ENCODE assay signal across 12 cellular contexts in genomic region chr20:1881240-1881835, GRCh38. TPM values are rescaled to one million over a fixed set of nuclear protein-coding genes. Genes with fewer than 3 reads are reported as not detected.
DNase-seq lines count a peak whose midpoint lies in the region; ATAC-seq and TF ChIP-seq lines count a peak whose summit lies in the region.
"Had no signal": no experiment of that assay in that cellular context is flagged by ENCODE, and none has a peak within 500 bp of the region (broad histone marks: within the 10 kb centered on the region; RNA-seq: fewer than 3 reads in every experiment).

No MANE protein-coding gene starts in this region.

- no peaks in the 10 kb centered on the region for H3K9me3 ChIP-seq in right atrium auricular region
- H3K9me3 ChIP-seq in lung (ENCODE audit: control insufficient read depth in 2 of 2, insufficient read depth in 1 of 2, low read length in 1 of 2): no peaks in the 10 kb centered on the region
- H3K9me3 ChIP-seq: testis had no signal

- no peak overlapping the region for H3K4me3 ChIP-seq in right atrium auricular region
- H3K4me3 ChIP-seq in lung: no peak overlapping the region
- H3K4me3 ChIP-seq: testis had no signal

- TF ChIP-seq CTCF in right atrium auricular region (IDR thresholded peaks at IDR 0.05): peak in 1 of 2 donors; percentile 42
- TF ChIP-seq CTCF in lung (IDR thresholded peaks at IDR 0.05; ENCODE audit: control extremely low read depth, extremely low read depth): no peak

- H3K27me3 ChIP-seq in right atrium auricular region: no peaks in the 10 kb centered on the region
- no peaks in the 10 kb centered on the region for H3K27me3 ChIP-seq in lung (ENCODE audit: control insufficient read depth, insufficient read depth)
- H3K27me3 ChIP-seq: testis had no signal

- DNase-seq in Right ventricle myocardium inferior (ENCODE audit: missing footprints) (no peak), right atrium auricular region (ENCODE audit: low spot score) (no peak), globus pallidus (ENCODE audit: low spot score) (peak; percentile 73), lung (ENCODE audit: low spot score) (no peak), T1000 (lab: John Stamatoyannopoulos, UW) (no peak), SHP77 treated with DMSO at 0.1 percent for 48 hours (lab: John Stamatoyannopoulos, UW) (no peak), occipital lobe (lab: John Stamatoyannopoulos, UW) (no peak)
- DNase-seq in effector CD4-positive, alpha-beta T cell: no peak
- DNase-seq: activated effector memory CD4-positive, alpha-beta T cell treated with anti-CD3 and anti-CD28 coated beads, Interleukin-2, amount 50 U/mL, for 16 hours; KG1; PC-3; testis had no signal

- H3K36me3 ChIP-seq in right atrium auricular region (no peaks in the 10 kb centered on the region), lung (ENCODE audit: control insufficient read depth in 2 of 2, insufficient read depth in 2 of 2, low read length in 2 of 2) (no peaks in the 10 kb centered on the region)

- intact Hi-C loops in Right ventricle myocardium inferior (cut with DNase I): loop anchor here (2.0 kb wide), 1 partner anchor 79 kb away; no protein-coding TSS in a partner anchor

- ATAC-seq in Right ventricle myocardium inferior (peak; percentile 65), lung (ENCODE audit: insufficient read depth, low FRiP score) (peak; percentile 13)

- H3K27ac ChIP-seq in right atrium auricular region (no peak overlapping the region), lung (ENCODE audit: low read depth in 1 of 2, low read length in 1 of 2) (no peak overlapping the region)
- H3K27ac ChIP-seq: testis had no signal

- 49 to 69% methylated on average over 12 of the region's 12 CpGs for WGBS in lung, 2 donors

- H3K4me1 ChIP-seq in right atrium auricular region: peaks cover 0 to 27% of the 10 kb centered on the region in 2 donors
- peaks cover 0 to 3% of the 10 kb centered on the region in 2 donors for H3K4me1 ChIP-seq in lung (ENCODE audit: control insufficient read depth in 2 of 2, insufficient read depth in 2 of 2, low read length in 2 of 2)
- H3K4me1 ChIP-seq: testis had no signal

RNA-seq across cellular contexts. Expression of gene SIRPA, which starts 13.9 kb away (rescaled TPM):
- total RNA-seq in Right ventricle myocardium inferior (20.9 TPM), right atrium auricular region (10 to 100 TPM; 32.4 to 58.5 TPM), lung (10 to 100 TPM; 16.6 to 79.9 TPM), occipital lobe (3.9 TPM)
- 100 to 1,000 TPM in 1 of 2 donors, 10 to 100 TPM in 1; 25.3 to 123 TPM for polyA plus RNA-seq in lung
